ENCODE assay signal across 29 cellular contexts in the genomic region with DNA sequence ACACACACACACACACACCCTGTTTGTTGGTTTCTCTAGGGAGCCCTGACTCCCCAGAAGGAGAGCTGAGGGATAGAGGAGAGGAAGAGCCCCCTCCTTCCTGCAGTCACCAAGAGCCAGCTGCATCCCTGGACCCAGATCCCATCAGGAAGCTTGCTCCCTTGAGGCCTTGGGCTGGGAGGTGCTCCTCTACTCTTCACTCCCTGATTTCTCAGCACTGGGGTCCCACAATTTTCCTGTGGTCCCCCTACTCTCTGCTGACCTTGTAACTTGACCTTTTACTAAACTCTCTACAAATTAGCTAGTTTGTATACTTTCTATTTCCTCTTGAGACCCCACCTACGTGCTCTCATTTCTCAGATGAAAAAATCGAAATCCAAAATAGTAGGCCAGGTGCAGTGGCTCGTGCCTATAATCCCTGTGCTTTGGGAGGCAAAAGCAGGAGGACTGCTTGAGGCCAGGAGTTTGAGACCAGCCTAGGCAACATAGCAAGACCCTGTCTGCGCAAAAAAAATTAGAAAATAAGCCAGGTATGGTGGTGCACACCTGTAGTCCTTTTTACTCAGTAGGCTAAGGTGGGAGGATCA. TPM values are rescaled to one million over a fixed set of nuclear protein-coding genes. Genes with fewer than 3 reads are reported as not detected.
"Had no signal": no experiment of that assay in that cellular context is flagged by ENCODE, and none has a peak within 500 bp of the region (broad histone marks: within the 10 kb centered on the region; RNA-seq: fewer than 3 reads in every experiment).

No MANE protein-coding gene starts in this region.

- H3K9me3 ChIP-seq: adrenal gland had no signal

- ATAC-seq: activated T-cell treated with anti-CD3 and anti-CD28 coated beads, Interleukin-2, amount 50 U/mL, for 4 hours; Panc1; Right ventricle myocardium inferior; T-cell had no signal

- H3K36me3 ChIP-seq: adrenal gland had no signal

- H3K4me1 ChIP-seq: adrenal gland had no signal

- H3K27ac Mint-ChIP-seq: activated B cell treated with CpG ODN at 0.5 μM for 24 hours; activated CD4-positive, alpha-beta memory T cell treated with anti-CD3 and anti-CD28 coated beads for 36 hours; activated CD4-positive, alpha-beta T cell treated with anti-CD3 and anti-CD28 coated beads, Interleukin-2, amount 10 ng/mL, durations not matched to agents 7 days and 5 days; activated naive CD4-positive, alpha-beta T cell treated with anti-CD3 and anti-CD28 coated beads, Interleukin-2, amount 10 ng/mL, durations not matched to agents 7 days and 5 days; activated naive CD8-positive, alpha-beta T cell treated with anti-CD3 and anti-CD28 coated beads for 36 hours; activated T-helper 2 cell treated with anti-CD3 and anti-CD28 coated beads, Interferon-gamma antibody, Interleukin-2, Interleukin-4, amounts not matched to agents 10 μg/mL and 5 μg/mL and 100 μg/mL, durations not matched to agents 14 hours and 24 hours and 36 hours; T-cell had no signal

- H3K27me3 Mint-ChIP-seq: activated B cell treated with CpG ODN at 0.5 μM for 24 hours; activated naive CD8-positive, alpha-beta T cell treated with anti-CD3 and anti-CD28 coated beads for 36 hours; T-cell had no signal

- H3K27ac ChIP-seq: adrenal gland, SK-N-MC had no signal

- H3K36me3 Mint-ChIP-seq: activated CD4-positive, alpha-beta memory T cell treated with anti-CD3 and anti-CD28 coated beads for 36 hours; activated naive CD4-positive, alpha-beta T cell treated with anti-CD3 and anti-CD28 coated beads, Interleukin-2, amount 10 ng/mL, durations not matched to agents 7 days and 5 days; activated naive CD8-positive, alpha-beta T cell treated with anti-CD3 and anti-CD28 coated beads for 36 hours; T-cell had no signal

- H3K27me3 ChIP-seq: adrenal gland had no signal

- DNase-seq: activated B cell treated with CpG ODN at 0.5 μM for 24 hours; activated CD4-positive, alpha-beta memory T cell treated with anti-CD3 and anti-CD28 coated beads for 36 hours; activated CD4-positive, alpha-beta T cell treated with anti-CD3 and anti-CD28 coated beads, Interleukin-2, amount 10 ng/mL, durations not matched to agents 7 days and 5 days; activated gamma-delta T cell treated with Interleukin-2 at 50 U/mL for 16 hours; activated naive CD4-positive, alpha-beta T cell treated with anti-CD3 and anti-CD28 coated beads, Interleukin-2, amount 10 ng/mL, durations not matched to agents 7 days and 5 days; activated naive CD8-positive, alpha-beta T cell treated with anti-CD3 and anti-CD28 coated beads for 36 hours; activated T-cell treated with anti-CD3 and anti-CD28 coated beads, Interleukin-2, amount 50 U/mL, for 4 hours; adrenal gland; anterior cingulate cortex; cerebellar nuclear complex; Karpas-422; NCI-H1048; NCI-H146; NCI-H187 treated with DMSO at 0.1 percent for 48 hours; NCI-H2081 treated with DMSO at 0.1 percent for 48 hours; NCI-H446; NCI-H524 treated with DMSO at 0.1 percent for 48 hours; NCI-H774; NK-92 treated with Interleukin-12 subunit alpha and Interleukin-12 subunit beta, amount 100 ng/mL, for 24 hours; OCI-M1; RPMI8226; T-cell; T-helper 2 cell; T1000 had no signal

- H3K9me3 Mint-ChIP-seq: activated B cell treated with CpG ODN at 0.5 μM for 24 hours; activated CD4-positive, alpha-beta memory T cell treated with anti-CD3 and anti-CD28 coated beads for 36 hours; activated CD4-positive, alpha-beta T cell treated with anti-CD3 and anti-CD28 coated beads, Interleukin-2, amount 10 ng/mL, durations not matched to agents 7 days and 5 days; activated naive CD4-positive, alpha-beta T cell treated with anti-CD3 and anti-CD28 coated beads, Interleukin-2, amount 10 ng/mL, durations not matched to agents 7 days and 5 days; activated naive CD8-positive, alpha-beta T cell treated with anti-CD3 and anti-CD28 coated beads for 36 hours; activated T-cell treated with anti-CD3 and anti-CD28 coated beads, Interleukin-2, amount 50 U/mL, for 4 hours; activated T-helper 2 cell treated with anti-CD3 and anti-CD28 coated beads, Interferon-gamma antibody, Interleukin-2, Interleukin-4, amounts not matched to agents 10 μg/mL and 5 μg/mL and 100 μg/mL, durations not matched to agents 14 hours and 24 hours and 36 hours; T-cell had no signal

- H3K4me3 Mint-ChIP-seq: activated B cell treated with CpG ODN at 0.5 μM for 24 hours; activated CD4-positive, alpha-beta memory T cell treated with anti-CD3 and anti-CD28 coated beads for 36 hours; activated CD4-positive, alpha-beta T cell treated with anti-CD3 and anti-CD28 coated beads, Interleukin-2, amount 10 ng/mL, durations not matched to agents 7 days and 5 days; activated naive CD4-positive, alpha-beta T cell treated with anti-CD3 and anti-CD28 coated beads, Interleukin-2, amount 10 ng/mL, durations not matched to agents 7 days and 5 days; activated naive CD8-positive, alpha-beta T cell treated with anti-CD3 and anti-CD28 coated beads for 36 hours; activated T-cell treated with anti-CD3 and anti-CD28 coated beads, Interleukin-2, amount 50 U/mL, for 4 hours; T-cell had no signal

- H3K4me3 ChIP-seq: adrenal gland, SK-N-MC had no signal

RNA-seq across cellular contexts. Expression of a gene that starts 5.0 kb away (rescaled TPM):
- total RNA-seq: activated B cell treated with CpG ODN at 0.5 μM for 24 hours; activated CD4-positive, alpha-beta T cell treated with anti-CD3 and anti-CD28 coated beads, Interleukin-2, amount 10 ng/mL, durations not matched to agents 7 days and 5 days; activated naive CD8-positive, alpha-beta T cell treated with anti-CD3 and anti-CD28 coated beads for 36 hours; activated T-helper 2 cell treated with anti-CD3 and anti-CD28 coated beads, Interferon-gamma antibody, Interleukin-2, Interleukin-4, amounts not matched to agents 10 μg/mL and 5 μg/mL and 100 μg/mL, durations not matched to agents 14 hours and 24 hours and 36 hours; adrenal gland; cardiac septum; Right ventricle myocardium inferior; T-cell had no signal
